1 cellular context compared by ENCODE assay signal in genomic region chr22:24009227-24010017, GRCh38.
TF ChIP-seq lines count a peak whose summit lies in the region.

No MANE protein-coding gene starts in this region.

TF ChIP-seq in HepG2, 621 proteins besides CTCF, POLR2A, EP300 and RAD21 (continued from another document and continues in another):
- 0 out of 2 replicates have a peak, but pooled peaks have one; percentile 26 for TF ChIP-seq GTF3A (CRISPR knock-in tag; conservative IDR thresholded peaks at IDR 0.05)
- peak; percentile 39; the same call in 1 of the 2 replicates for TF ChIP-seq NR2F2 (IDR thresholded peaks at IDR 0.05; ENCODE audit: borderline replicate concordance, low read depth)
- TF ChIP-seq, protein P1, sequence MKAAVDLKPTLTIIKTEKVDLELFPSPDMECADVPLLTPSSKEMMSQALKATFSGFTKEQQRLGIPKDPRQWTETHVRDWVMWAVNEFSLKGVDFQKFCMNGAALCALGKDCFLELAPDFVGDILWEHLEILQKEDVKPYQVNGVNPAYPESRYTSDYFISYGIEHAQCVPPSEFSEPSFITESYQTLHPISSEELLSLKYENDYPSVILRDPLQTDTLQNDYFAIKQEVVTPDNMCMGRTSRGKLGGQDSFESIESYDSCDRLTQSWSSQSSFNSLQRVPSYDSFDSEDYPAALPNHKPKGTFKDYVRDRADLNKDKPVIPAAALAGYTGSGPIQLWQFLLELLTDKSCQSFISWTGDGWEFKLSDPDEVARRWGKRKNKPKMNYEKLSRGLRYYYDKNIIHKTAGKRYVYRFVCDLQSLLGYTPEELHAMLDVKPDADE (CRISPR knock-in tag; IDR thresholded peaks at IDR 0.05) = no peak
- TF ChIP-seq, protein P2, sequence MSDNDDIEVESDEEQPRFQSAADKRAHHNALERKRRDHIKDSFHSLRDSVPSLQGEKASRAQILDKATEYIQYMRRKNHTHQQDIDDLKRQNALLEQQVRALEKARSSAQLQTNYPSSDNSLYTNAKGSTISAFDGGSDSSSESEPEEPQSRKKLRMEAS (IDR thresholded peaks at IDR 0.05) = peak; percentile 41; the same call in 1 of the 2 replicates
- no peak for TF ChIP-seq ZNF124 (CRISPR knock-in tag; IDR thresholded peaks at IDR 0.05)
- TF ChIP-seq HMG20A (CRISPR knock-in tag; IDR thresholded peaks at IDR 0.05; ENCODE audit: borderline replicate concordance) = peak; percentile 75
- TF ChIP-seq ELF1 (CRISPR knock-in tag; IDR thresholded peaks at IDR 0.05) = peak; percentile 33; the same call in 1 of the 2 replicates
- peak; percentile 36 for TF ChIP-seq GFI1 (CRISPR knock-in tag; IDR thresholded peaks at IDR 0.05; ENCODE audit: borderline replicate concordance)
- TF ChIP-seq FOXK1 (CRISPR knock-in tag; IDR thresholded peaks at IDR 0.05; ENCODE audit: borderline replicate concordance, low read depth) = no peak
- no peak for TF ChIP-seq ARHGAP35 (CRISPR knock-in tag; IDR thresholded peaks at IDR 0.05; ENCODE audit: borderline replicate concordance)
- TF ChIP-seq, protein P3, sequence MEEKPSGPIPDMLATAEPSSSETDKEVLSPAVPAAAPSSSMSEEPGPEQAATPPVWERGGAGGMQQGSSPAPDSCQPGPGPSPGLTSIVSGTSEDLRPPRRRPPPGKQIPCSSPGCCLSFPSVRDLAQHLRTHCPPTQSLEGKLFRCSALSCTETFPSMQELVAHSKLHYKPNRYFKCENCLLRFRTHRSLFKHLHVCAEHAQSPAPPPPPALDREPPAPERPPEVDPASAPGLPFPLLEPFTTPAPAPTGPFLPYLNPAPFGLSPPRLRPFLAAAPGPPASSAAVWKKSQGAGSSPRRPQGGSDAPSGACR (CRISPR knock-in tag; IDR thresholded peaks at IDR 0.05) = no peak
- TF ChIP-seq PPARG (CRISPR knock-in tag; conservative IDR thresholded peaks at IDR 0.05) = peak; percentile 50; the same call in 1 of the 2 replicates
- TF ChIP-seq ATAD3A (CRISPR knock-in tag; IDR thresholded peaks at IDR 0.05) = no peak
- no peak for TF ChIP-seq ZNF616 (CRISPR knock-in tag; IDR thresholded peaks at IDR 0.05; ENCODE audit: low read depth)
- TF ChIP-seq, protein P4, sequence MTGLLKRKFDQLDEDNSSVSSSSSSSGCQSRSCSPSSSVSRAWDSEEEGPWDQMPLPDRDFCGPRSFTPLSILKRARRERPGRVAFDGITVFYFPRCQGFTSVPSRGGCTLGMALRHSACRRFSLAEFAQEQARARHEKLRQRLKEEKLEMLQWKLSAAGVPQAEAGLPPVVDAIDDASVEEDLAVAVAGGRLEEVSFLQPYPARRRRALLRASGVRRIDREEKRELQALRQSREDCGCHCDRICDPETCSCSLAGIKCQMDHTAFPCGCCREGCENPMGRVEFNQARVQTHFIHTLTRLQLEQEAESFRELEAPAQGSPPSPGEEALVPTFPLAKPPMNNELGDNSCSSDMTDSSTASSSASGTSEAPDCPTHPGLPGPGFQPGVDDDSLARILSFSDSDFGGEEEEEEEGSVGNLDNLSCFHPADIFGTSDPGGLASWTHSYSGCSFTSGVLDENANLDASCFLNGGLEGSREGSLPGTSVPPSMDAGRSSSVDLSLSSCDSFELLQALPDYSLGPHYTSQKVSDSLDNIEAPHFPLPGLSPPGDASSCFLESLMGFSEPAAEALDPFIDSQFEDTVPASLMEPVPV (CRISPR knock-in tag; IDR thresholded peaks at IDR 0.05) = no peak
- no peak for TF ChIP-seq ZNF18 (CRISPR knock-in tag; IDR thresholded peaks at IDR 0.05; ENCODE audit: insufficient replicate concordance)
- TF ChIP-seq ZNF253 (CRISPR knock-in tag; IDR thresholded peaks at IDR 0.05; ENCODE audit: borderline replicate concordance) = no peak
- TF ChIP-seq CHCHD3 (CRISPR knock-in tag; IDR thresholded peaks at IDR 0.05) = no peak
- TF ChIP-seq TSC22D2 (CRISPR knock-in tag; IDR thresholded peaks at IDR 0.05; ENCODE audit: borderline replicate concordance) = peak; percentile 18; the same call in 1 of the 2 replicates
- 0 out of 2 replicates have a peak, but pooled peaks have one; percentile 33 for TF ChIP-seq HDAC1 (CRISPR knock-in tag; IDR thresholded peaks at IDR 0.05)
- TF ChIP-seq ZBTB42 (CRISPR knock-in tag; IDR thresholded peaks at IDR 0.05) = no peak
- TF ChIP-seq NFIC (IDR thresholded peaks at IDR 0.05; ENCODE audit: low read length) = peak; percentile 35
- TF ChIP-seq, protein P5, sequence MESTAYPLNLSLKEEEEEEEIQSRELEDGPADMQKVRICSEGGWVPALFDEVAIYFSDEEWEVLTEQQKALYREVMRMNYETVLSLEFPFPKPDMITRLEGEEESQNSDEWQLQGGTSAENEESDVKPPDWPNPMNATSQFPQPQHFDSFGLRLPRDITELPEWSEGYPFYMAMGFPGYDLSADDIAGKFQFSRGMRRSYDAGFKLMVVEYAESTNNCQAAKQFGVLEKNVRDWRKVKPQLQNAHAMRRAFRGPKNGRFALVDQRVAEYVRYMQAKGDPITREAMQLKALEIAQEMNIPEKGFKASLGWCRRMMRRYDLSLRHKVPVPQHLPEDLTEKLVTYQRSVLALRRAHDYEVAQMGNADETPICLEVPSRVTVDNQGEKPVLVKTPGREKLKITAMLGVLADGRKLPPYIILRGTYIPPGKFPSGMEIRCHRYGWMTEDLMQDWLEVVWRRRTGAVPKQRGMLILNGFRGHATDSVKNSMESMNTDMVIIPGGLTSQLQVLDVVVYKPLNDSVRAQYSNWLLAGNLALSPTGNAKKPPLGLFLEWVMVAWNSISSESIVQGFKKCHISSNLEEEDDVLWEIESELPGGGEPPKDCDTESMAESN (CRISPR knock-in tag; conservative IDR thresholded peaks at IDR 0.05) = 0 out of 2 replicates have a peak, but pooled peaks have one; percentile 60
- peak; percentile 88 for TF ChIP-seq TCF7 (IDR thresholded peaks at IDR 0.05; ENCODE audit: low read depth)
- peak; percentile 77; the same call in 1 of the 2 replicates for TF ChIP-seq HNF4G (IDR thresholded peaks at IDR 0.05; ENCODE audit: borderline replicate concordance, low read depth, low read length)
- TF ChIP-seq HNF4G (CRISPR knock-in tag; IDR thresholded peaks at IDR 0.05; ENCODE audit: borderline replicate concordance, low read depth) = no peak; the same call in 1 of the 2 replicates
- TF ChIP-seq ISL2 (CRISPR knock-in tag; IDR thresholded peaks at IDR 0.05) = peak; percentile 87
- TF ChIP-seq RBAK (CRISPR knock-in tag; IDR thresholded peaks at IDR 0.05) = no peak
- TF ChIP-seq, protein P6, sequence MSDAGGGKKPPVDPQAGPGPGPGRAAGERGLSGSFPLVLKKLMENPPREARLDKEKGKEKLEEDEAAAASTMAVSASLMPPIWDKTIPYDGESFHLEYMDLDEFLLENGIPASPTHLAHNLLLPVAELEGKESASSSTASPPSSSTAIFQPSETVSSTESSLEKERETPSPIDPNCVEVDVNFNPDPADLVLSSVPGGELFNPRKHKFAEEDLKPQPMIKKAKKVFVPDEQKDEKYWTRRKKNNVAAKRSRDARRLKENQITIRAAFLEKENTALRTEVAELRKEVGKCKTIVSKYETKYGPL (CRISPR knock-in tag; IDR thresholded peaks at IDR 0.05) = no peak; the same call in 1 of the 2 replicates
- TF ChIP-seq, protein P7, sequence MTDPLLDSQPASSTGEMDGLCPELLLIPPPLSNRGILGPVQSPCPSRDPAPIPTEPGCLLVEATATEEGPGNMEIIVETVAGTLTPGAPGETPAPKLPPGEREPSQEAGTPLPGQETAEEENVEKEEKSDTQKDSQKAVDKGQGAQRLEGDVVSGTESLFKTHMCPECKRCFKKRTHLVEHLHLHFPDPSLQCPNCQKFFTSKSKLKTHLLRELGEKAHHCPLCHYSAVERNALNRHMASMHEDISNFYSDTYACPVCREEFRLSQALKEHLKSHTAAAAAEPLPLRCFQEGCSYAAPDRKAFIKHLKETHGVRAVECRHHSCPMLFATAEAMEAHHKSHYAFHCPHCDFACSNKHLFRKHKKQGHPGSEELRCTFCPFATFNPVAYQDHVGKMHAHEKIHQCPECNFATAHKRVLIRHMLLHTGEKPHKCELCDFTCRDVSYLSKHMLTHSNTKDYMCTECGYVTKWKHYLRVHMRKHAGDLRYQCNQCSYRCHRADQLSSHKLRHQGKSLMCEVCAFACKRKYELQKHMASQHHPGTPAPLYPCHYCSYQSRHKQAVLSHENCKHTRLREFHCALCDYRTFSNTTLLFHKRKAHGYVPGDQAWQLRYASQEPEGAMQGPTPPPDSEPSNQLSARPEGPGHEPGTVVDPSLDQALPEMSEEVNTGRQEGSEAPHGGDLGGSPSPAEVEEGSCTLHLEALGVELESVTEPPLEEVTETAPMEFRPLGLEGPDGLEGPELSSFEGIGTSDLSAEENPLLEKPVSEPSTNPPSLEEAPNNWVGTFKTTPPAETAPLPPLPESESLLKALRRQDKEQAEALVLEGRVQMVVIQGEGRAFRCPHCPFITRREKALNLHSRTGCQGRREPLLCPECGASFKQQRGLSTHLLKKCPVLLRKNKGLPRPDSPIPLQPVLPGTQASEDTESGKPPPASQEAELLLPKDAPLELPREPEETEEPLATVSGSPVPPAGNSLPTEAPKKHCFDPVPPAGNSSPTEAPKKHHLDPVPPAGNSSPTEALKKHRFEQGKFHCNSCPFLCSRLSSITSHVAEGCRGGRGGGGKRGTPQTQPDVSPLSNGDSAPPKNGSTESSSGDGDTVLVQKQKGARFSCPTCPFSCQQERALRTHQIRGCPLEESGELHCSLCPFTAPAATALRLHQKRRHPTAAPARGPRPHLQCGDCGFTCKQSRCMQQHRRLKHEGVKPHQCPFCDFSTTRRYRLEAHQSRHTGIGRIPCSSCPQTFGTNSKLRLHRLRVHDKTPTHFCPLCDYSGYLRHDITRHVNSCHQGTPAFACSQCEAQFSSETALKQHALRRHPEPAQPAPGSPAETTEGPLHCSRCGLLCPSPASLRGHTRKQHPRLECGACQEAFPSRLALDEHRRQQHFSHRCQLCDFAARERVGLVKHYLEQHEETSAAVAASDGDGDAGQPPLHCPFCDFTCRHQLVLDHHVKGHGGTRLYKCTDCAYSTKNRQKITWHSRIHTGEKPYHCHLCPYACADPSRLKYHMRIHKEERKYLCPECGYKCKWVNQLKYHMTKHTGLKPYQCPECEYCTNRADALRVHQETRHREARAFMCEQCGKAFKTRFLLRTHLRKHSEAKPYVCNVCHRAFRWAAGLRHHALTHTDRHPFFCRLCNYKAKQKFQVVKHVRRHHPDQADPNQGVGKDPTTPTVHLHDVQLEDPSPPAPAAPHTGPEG (CRISPR knock-in tag; IDR thresholded peaks at IDR 0.05) = no peak
- no peak for TF ChIP-seq ASH2L (IDR thresholded peaks at IDR 0.05; ENCODE audit: insufficient read length, low read depth, low read length)
- TF ChIP-seq, protein P8, sequence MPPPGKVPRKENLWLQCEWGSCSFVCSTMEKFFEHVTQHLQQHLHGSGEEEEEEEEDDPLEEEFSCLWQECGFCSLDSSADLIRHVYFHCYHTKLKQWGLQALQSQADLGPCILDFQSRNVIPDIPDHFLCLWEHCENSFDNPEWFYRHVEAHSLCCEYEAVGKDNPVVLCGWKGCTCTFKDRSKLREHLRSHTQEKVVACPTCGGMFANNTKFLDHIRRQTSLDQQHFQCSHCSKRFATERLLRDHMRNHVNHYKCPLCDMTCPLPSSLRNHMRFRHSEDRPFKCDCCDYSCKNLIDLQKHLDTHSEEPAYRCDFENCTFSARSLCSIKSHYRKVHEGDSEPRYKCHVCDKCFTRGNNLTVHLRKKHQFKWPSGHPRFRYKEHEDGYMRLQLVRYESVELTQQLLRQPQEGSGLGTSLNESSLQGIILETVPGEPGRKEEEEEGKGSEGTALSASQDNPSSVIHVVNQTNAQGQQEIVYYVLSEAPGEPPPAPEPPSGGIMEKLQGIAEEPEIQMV (CRISPR knock-in tag; IDR thresholded peaks at IDR 0.05; ENCODE audit: low read depth) = no peak
- TF ChIP-seq BCL3 (CRISPR knock-in tag; IDR thresholded peaks at IDR 0.05) = no peak
- TF ChIP-seq MNT (IDR thresholded peaks at IDR 0.05) = no peak
- peak; percentile 44 for TF ChIP-seq XRCC5 (optimal IDR thresholded peaks at IDR 0.05; ENCODE audit: low read length)
- 0 out of 2 replicates have a peak, but pooled peaks have one; percentile 44 for TF ChIP-seq ZNF503 (CRISPR knock-in tag; IDR thresholded peaks at IDR 0.05)
- no peak for TF ChIP-seq ZEB1 (IDR thresholded peaks at IDR 0.05; ENCODE audit: insufficient replicate concordance, low read depth)
- TF ChIP-seq ZNF232 (CRISPR knock-in tag; IDR thresholded peaks at IDR 0.05; ENCODE audit: borderline replicate concordance) = peak; percentile 35; the same call in 1 of the 2 replicates
